ENCODE assay signal across 1 cellular context in the genomic region with DNA sequence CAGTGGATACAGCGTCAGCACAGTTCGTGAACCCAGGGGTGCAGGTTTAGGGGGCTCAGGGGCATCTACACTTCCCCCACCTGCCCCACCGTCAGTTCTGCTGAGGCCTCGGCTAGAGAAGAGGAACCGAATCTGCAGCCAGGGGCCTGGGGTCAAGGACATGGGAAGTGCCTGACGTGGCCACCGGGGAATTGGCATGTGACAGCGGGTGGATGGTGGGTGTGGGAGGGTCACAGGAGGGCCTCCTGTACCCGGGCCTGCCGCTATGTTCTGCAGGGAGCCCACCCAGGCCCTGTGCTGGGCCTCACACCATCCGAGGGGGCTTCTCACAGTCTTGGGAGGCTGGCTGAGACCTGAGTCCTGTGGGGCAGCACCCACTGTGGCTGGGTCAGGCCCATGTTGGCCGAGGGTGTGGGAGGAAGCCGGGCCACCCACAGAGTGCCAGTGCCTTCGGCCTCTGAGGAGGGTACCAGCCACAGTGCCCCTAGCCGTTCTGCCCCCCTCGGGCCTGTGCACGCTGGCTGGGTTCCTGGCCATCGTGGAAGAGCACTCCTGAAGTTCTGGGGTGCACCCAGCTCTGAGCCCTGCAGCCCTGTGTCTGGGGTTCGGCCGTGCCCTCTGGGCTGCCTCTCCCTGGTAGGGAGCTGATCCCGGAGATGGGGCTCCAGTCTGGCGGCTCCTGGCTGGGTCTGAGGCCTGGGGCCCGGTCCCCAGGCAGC.
A peak's percentile ranks its signal among the peaks of the same experiment; 100 is the strongest.
TF ChIP-seq lines count a peak whose summit lies in the region.

No MANE protein-coding gene starts in this region.

TF ChIP-seq in HepG2, 621 proteins besides CTCF, POLR2A, EP300 and RAD21 (continued from another document and continues in another):
- TF ChIP-seq, protein P1, sequence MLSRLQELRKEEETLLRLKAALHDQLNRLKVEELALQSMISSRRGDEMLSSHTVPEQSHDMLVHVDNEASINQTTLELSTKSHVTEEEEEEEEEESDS (CRISPR knock-in tag; IDR thresholded peaks at IDR 0.05; ENCODE audit: borderline replicate concordance), result no peak
- TF ChIP-seq, protein P2, sequence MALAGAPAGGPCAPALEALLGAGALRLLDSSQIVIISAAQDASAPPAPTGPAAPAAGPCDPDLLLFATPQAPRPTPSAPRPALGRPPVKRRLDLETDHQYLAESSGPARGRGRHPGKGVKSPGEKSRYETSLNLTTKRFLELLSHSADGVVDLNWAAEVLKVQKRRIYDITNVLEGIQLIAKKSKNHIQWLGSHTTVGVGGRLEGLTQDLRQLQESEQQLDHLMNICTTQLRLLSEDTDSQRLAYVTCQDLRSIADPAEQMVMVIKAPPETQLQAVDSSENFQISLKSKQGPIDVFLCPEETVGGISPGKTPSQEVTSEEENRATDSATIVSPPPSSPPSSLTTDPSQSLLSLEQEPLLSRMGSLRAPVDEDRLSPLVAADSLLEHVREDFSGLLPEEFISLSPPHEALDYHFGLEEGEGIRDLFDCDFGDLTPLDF (CRISPR knock-in tag; IDR thresholded peaks at IDR 0.05), result no peak
- no peak for TF ChIP-seq ZNF768 (CRISPR knock-in tag; IDR thresholded peaks at IDR 0.05)
- no peak for TF ChIP-seq U2AF2 (IDR thresholded peaks at IDR 0.05; ENCODE audit: low read depth, low read length)
- no peak for TF ChIP-seq ZNF605 (CRISPR knock-in tag; IDR thresholded peaks at IDR 0.05)
- no peak for TF ChIP-seq HNRNPUL1 (IDR thresholded peaks at IDR 0.05; ENCODE audit: low read depth, low read length)
- no peak for TF ChIP-seq TP53 (CRISPR knock-in tag; conservative IDR thresholded peaks at IDR 0.05)
- TF ChIP-seq, protein P3, sequence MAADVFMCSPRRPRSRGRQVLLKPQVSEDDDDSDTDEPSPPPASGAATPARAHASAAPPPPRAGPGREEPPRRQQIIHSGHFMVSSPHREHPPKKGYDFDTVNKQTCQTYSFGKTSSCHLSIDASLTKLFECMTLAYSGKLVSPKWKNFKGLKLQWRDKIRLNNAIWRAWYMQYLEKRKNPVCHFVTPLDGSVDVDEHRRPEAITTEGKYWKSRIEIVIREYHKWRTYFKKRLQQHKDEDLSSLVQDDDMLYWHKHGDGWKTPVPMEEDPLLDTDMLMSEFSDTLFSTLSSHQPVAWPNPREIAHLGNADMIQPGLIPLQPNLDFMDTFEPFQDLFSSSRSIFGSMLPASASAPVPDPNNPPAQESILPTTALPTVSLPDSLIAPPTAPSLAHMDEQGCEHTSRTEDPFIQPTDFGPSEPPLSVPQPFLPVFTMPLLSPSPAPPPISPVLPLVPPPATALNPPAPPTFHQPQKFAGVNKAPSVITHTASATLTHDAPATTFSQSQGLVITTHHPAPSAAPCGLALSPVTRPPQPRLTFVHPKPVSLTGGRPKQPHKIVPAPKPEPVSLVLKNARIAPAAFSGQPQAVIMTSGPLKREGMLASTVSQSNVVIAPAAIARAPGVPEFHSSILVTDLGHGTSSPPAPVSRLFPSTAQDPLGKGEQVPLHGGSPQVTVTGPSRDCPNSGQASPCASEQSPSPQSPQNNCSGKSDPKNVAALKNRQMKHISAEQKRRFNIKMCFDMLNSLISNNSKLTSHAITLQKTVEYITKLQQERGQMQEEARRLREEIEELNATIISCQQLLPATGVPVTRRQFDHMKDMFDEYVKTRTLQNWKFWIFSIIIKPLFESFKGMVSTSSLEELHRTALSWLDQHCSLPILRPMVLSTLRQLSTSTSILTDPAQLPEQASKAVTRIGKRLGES (CRISPR knock-in tag; IDR thresholded peaks at IDR 0.05; ENCODE audit: borderline replicate concordance), result no peak
- TF ChIP-seq, protein P4, sequence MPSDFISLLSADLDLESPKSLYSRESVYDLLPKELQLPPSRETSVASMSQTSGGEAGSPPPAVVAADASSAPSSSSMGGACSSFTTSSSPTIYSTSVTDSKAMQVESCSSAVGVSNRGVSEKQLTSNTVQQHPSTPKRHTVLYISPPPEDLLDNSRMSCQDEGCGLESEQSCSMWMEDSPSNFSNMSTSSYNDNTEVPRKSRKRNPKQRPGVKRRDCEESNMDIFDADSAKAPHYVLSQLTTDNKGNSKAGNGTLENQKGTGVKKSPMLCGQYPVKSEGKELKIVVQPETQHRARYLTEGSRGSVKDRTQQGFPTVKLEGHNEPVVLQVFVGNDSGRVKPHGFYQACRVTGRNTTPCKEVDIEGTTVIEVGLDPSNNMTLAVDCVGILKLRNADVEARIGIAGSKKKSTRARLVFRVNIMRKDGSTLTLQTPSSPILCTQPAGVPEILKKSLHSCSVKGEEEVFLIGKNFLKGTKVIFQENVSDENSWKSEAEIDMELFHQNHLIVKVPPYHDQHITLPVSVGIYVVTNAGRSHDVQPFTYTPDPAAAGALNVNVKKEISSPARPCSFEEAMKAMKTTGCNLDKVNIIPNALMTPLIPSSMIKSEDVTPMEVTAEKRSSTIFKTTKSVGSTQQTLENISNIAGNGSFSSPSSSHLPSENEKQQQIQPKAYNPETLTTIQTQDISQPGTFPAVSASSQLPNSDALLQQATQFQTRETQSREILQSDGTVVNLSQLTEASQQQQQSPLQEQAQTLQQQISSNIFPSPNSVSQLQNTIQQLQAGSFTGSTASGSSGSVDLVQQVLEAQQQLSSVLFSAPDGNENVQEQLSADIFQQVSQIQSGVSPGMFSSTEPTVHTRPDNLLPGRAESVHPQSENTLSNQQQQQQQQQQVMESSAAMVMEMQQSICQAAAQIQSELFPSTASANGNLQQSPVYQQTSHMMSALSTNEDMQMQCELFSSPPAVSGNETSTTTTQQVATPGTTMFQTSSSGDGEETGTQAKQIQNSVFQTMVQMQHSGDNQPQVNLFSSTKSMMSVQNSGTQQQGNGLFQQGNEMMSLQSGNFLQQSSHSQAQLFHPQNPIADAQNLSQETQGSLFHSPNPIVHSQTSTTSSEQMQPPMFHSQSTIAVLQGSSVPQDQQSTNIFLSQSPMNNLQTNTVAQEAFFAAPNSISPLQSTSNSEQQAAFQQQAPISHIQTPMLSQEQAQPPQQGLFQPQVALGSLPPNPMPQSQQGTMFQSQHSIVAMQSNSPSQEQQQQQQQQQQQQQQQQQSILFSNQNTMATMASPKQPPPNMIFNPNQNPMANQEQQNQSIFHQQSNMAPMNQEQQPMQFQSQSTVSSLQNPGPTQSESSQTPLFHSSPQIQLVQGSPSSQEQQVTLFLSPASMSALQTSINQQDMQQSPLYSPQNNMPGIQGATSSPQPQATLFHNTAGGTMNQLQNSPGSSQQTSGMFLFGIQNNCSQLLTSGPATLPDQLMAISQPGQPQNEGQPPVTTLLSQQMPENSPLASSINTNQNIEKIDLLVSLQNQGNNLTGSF (CRISPR knock-in tag; IDR thresholded peaks at IDR 0.05), result no peak
- no peak; the same call in 1 of the 2 replicates for TF ChIP-seq POLR2AphosphoS2 (IDR thresholded peaks at IDR 0.05; ENCODE audit: low read depth, low read length)
- TF ChIP-seq, protein P5, sequence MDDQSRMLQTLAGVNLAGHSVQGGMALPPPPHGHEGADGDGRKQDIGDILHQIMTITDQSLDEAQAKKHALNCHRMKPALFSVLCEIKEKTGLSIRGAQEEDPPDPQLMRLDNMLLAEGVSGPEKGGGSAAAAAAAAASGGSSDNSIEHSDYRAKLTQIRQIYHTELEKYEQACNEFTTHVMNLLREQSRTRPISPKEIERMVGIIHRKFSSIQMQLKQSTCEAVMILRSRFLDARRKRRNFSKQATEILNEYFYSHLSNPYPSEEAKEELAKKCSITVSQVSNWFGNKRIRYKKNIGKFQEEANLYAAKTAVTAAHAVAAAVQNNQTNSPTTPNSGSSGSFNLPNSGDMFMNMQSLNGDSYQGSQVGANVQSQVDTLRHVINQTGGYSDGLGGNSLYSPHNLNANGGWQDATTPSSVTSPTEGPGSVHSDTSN (CRISPR knock-in tag; IDR thresholded peaks at IDR 0.05; ENCODE audit: borderline replicate concordance), result no peak
- no peak for TF ChIP-seq BORCS8-MEF2B (CRISPR knock-in tag; IDR thresholded peaks at IDR 0.05)
- TF ChIP-seq FOXK2 (IDR thresholded peaks at IDR 0.05), result no peak
- no peak for TF ChIP-seq ZFP1 (CRISPR knock-in tag; IDR thresholded peaks at IDR 0.05)
- TF ChIP-seq YEATS2 (CRISPR knock-in tag; IDR thresholded peaks at IDR 0.05; ENCODE audit: borderline replicate concordance), result no peak; the same call in 1 of the 2 replicates
- no peak for TF ChIP-seq SMAD3 (CRISPR knock-in tag; IDR thresholded peaks at IDR 0.05)
- TF ChIP-seq, protein P6, sequence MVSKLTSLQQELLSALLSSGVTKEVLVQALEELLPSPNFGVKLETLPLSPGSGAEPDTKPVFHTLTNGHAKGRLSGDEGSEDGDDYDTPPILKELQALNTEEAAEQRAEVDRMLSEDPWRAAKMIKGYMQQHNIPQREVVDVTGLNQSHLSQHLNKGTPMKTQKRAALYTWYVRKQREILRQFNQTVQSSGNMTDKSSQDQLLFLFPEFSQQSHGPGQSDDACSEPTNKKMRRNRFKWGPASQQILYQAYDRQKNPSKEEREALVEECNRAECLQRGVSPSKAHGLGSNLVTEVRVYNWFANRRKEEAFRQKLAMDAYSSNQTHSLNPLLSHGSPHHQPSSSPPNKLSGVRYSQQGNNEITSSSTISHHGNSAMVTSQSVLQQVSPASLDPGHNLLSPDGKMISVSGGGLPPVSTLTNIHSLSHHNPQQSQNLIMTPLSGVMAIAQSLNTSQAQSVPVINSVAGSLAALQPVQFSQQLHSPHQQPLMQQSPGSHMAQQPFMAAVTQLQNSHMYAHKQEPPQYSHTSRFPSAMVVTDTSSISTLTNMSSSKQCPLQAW (CRISPR knock-in tag; IDR thresholded peaks at IDR 0.05), result no peak; the same call in 1 of the 2 replicates
- TF ChIP-seq, protein P7, sequence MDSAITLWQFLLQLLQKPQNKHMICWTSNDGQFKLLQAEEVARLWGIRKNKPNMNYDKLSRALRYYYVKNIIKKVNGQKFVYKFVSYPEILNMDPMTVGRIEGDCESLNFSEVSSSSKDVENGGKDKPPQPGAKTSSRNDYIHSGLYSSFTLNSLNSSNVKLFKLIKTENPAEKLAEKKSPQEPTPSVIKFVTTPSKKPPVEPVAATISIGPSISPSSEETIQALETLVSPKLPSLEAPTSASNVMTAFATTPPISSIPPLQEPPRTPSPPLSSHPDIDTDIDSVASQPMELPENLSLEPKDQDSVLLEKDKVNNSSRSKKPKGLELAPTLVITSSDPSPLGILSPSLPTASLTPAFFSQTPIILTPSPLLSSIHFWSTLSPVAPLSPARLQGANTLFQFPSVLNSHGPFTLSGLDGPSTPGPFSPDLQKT (CRISPR knock-in tag; IDR thresholded peaks at IDR 0.05; ENCODE audit: borderline replicate concordance), result no peak
- TF ChIP-seq ZNF451 (CRISPR knock-in tag; IDR thresholded peaks at IDR 0.05), result no peak
- TF ChIP-seq ZNF230 (CRISPR knock-in tag; IDR thresholded peaks at IDR 0.05), result 0 out of 2 replicates have a peak, but pooled peaks have one; percentile 7
- TF ChIP-seq, protein P8, sequence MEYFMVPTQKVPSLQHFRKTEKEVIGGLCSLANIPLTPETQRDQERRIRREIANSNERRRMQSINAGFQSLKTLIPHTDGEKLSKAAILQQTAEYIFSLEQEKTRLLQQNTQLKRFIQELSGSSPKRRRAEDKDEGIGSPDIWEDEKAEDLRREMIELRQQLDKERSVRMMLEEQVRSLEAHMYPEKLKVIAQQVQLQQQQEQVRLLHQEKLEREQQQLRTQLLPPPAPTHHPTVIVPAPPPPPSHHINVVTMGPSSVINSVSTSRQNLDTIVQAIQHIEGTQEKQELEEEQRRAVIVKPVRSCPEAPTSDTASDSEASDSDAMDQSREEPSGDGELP (IDR thresholded peaks at IDR 0.05; ENCODE audit: borderline replicate concordance, low read depth), result 0 out of 2 replicates have a peak, but pooled peaks have one; percentile 1
- no peak for TF ChIP-seq ZFYVE20 (CRISPR knock-in tag; IDR thresholded peaks at IDR 0.05; ENCODE audit: borderline replicate concordance, low read depth)
- TF ChIP-seq HOXA9 (CRISPR knock-in tag; IDR thresholded peaks at IDR 0.05; ENCODE audit: borderline replicate concordance), result no peak
- TF ChIP-seq BRD4 (CRISPR knock-in tag; IDR thresholded peaks at IDR 0.05), result no peak
- TF ChIP-seq, protein P9, sequence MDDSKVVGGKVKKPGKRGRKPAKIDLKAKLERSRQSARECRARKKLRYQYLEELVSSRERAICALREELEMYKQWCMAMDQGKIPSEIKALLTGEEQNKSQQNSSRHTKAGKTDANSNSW (CRISPR knock-in tag; IDR thresholded peaks at IDR 0.05; ENCODE audit: borderline replicate concordance), result no peak
- TF ChIP-seq ZNF547 (CRISPR knock-in tag; IDR thresholded peaks at IDR 0.05), result no peak
- TF ChIP-seq, protein P10, sequence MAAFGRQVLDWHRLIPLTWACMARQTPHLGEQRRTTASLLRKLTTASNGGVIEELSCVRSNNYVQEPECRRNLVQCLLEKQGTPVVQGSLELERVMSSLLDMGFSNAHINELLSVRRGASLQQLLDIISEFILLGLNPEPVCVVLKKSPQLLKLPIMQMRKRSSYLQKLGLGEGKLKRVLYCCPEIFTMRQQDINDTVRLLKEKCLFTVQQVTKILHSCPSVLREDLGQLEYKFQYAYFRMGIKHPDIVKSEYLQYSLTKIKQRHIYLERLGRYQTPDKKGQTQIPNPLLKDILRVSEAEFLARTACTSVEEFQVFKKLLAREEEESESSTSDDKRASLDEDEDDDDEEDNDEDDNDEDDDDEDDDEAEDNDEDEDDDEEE (CRISPR knock-in tag; IDR thresholded peaks at IDR 0.05), result no peak
- no peak for TF ChIP-seq KAT2B (IDR thresholded peaks at IDR 0.05; ENCODE audit: borderline replicate concordance, low read depth, low read length)
- no peak for TF ChIP-seq KDM2A (CRISPR knock-in tag; IDR thresholded peaks at IDR 0.05; ENCODE audit: borderline replicate concordance, low read depth)
- no peak for TF ChIP-seq PCBP2 (optimal IDR thresholded peaks at IDR 0.05; ENCODE audit: low read depth, low read length, poor library complexity, severe bottlenecking)
- TF ChIP-seq ASH2L (IDR thresholded peaks at IDR 0.05; ENCODE audit: insufficient read length, low read depth, low read length), result no peak
- no peak for TF ChIP-seq CHD2 (IDR thresholded peaks at IDR 0.05; ENCODE audit: low read depth, low read length)
- no peak for TF ChIP-seq ZNF446 (CRISPR knock-in tag; IDR thresholded peaks at IDR 0.05)
- TF ChIP-seq ZSCAN21 (CRISPR knock-in tag; IDR thresholded peaks at IDR 0.05; ENCODE audit: borderline replicate concordance), result no peak
- TF ChIP-seq, protein P11, sequence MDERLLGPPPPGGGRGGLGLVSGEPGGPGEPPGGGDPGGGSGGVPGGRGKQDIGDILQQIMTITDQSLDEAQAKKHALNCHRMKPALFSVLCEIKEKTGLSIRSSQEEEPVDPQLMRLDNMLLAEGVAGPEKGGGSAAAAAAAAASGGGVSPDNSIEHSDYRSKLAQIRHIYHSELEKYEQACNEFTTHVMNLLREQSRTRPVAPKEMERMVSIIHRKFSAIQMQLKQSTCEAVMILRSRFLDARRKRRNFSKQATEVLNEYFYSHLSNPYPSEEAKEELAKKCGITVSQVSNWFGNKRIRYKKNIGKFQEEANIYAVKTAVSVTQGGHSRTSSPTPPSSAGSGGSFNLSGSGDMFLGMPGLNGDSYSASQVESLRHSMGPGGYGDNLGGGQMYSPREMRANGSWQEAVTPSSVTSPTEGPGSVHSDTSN (CRISPR knock-in tag; IDR thresholded peaks at IDR 0.05), result no peak
- no peak for TF ChIP-seq ZNF44 (CRISPR knock-in tag; IDR thresholded peaks at IDR 0.05)
